ENCODE assay signal across 27 cellular contexts in genomic region chr1:178966312-178966711, GRCh38.
"Had no signal": no experiment of that assay in that cellular context is flagged by ENCODE, and none has a peak within 500 bp of the region (broad histone marks: within the 10 kb centered on the region; RNA-seq: fewer than 3 reads in every experiment).

No MANE protein-coding gene starts in this region.

- H3K4me1 Mint-ChIP-seq: activated CD4-positive, alpha-beta T cell treated with anti-CD3 and anti-CD28 coated beads for 36 hours; activated CD8-positive, alpha-beta memory T cell treated with anti-CD3 and anti-CD28 coated beads, Interleukin-2, amount 10 ng/mL, durations not matched to agents 7 days and 5 days; central memory CD8-positive, alpha-beta T cell; naive thymus-derived CD4-positive, alpha-beta T cell; stimulated activated memory B cell treated with anti-CD40 and anti-IgM and Interleukin-4, amounts not matched to agents 10 μg/mL and 1 μg/mL and 100 μg/mL, for 72 hours; stimulated activated naive CD8-positive, alpha-beta T cell treated with anti-CD3 and anti-CD28 coated beads, Interleukin-15, amount 100 ng/mL, for 72 hours had no signal

- DNase-seq: activated CD4-positive, alpha-beta T cell treated with anti-CD3 and anti-CD28 coated beads for 36 hours; activated CD4-positive, CD25-positive, alpha-beta regulatory T cell; activated CD8-positive, alpha-beta memory T cell treated with anti-CD3 and anti-CD28 coated beads, Interleukin-2, amount 10 ng/mL, durations not matched to agents 7 days and 5 days; activated CD8-positive, alpha-beta T cell treated with anti-CD3 and anti-CD28 coated beads, Interleukin-2, amount 10 ng/mL, durations not matched to agents 7 days and 5 days; activated effector memory CD4-positive, alpha-beta T cell treated with Interleukin-2 at 50 U/mL for 16 hours; activated naive CD4-positive, alpha-beta T cell treated with Interleukin-2 at 50 U/mL for 16 hours; anterior cingulate cortex; dermis blood vessel endothelial cell; effector CD4-positive, alpha-beta T cell; esophagus squamous epithelium; foreskin melanocyte; heart right ventricle; midbrain; naive thymus-derived CD4-positive, alpha-beta T cell; psoas muscle; stimulated activated CD4-positive, alpha-beta T cell treated with anti-CD3 and anti-CD28 coated beads, Interleukin-1b, Interleukin-23, amount 100 ng/mL, for 48 hours; stimulated activated CD4-positive, alpha-beta T cell treated with anti-CD3 and anti-CD28 coated beads, Interleukin-4, amount 100 ng/mL, for 4 hours; stimulated activated CD8-positive, alpha-beta memory T cell treated with anti-CD3 and anti-CD28 coated beads, Interleukin-4, amount 100 ng/mL, for 48 hours; stimulated activated naive CD8-positive, alpha-beta T cell treated with anti-CD3 and anti-CD28 coated beads, Interleukin-15, amount 100 ng/mL, for 72 hours; substantia nigra; T-helper 9 cell; uterus had no signal

- H3K27ac Mint-ChIP-seq: activated CD4-positive, alpha-beta T cell treated with anti-CD3 and anti-CD28 coated beads for 36 hours; activated CD8-positive, alpha-beta memory T cell treated with anti-CD3 and anti-CD28 coated beads, Interleukin-2, amount 10 ng/mL, durations not matched to agents 7 days and 5 days; activated CD8-positive, alpha-beta T cell treated with anti-CD3 and anti-CD28 coated beads, Interleukin-2, amount 10 ng/mL, durations not matched to agents 7 days and 5 days; activated naive CD8-positive, alpha-beta T cell; memory B cell; naive thymus-derived CD4-positive, alpha-beta T cell; stimulated activated memory B cell treated with anti-CD40 and anti-IgM and Interleukin-4, amounts not matched to agents 10 μg/mL and 1 μg/mL and 100 μg/mL, for 72 hours; stimulated activated naive CD8-positive, alpha-beta T cell treated with anti-CD3 and anti-CD28 coated beads, Interleukin-15, amount 100 ng/mL, for 72 hours; type B pancreatic cell had no signal

- H3K27me3 Mint-ChIP-seq: activated CD4-positive, alpha-beta T cell treated with anti-CD3 and anti-CD28 coated beads for 36 hours; activated naive CD8-positive, alpha-beta T cell; stimulated activated naive CD8-positive, alpha-beta T cell treated with anti-CD3 and anti-CD28 coated beads, Interleukin-15, amount 100 ng/mL, for 72 hours; type B pancreatic cell had no signal

- H3K36me3 Mint-ChIP-seq: activated CD8-positive, alpha-beta memory T cell treated with anti-CD3 and anti-CD28 coated beads, Interleukin-2, amount 10 ng/mL, durations not matched to agents 7 days and 5 days; activated naive CD8-positive, alpha-beta T cell; naive thymus-derived CD4-positive, alpha-beta T cell; stimulated activated memory B cell treated with anti-CD40 and anti-IgM and Interleukin-4, amounts not matched to agents 10 μg/mL and 1 μg/mL and 100 μg/mL, for 72 hours; type B pancreatic cell had no signal

- H3K4me3 Mint-ChIP-seq: activated CD4-positive, alpha-beta T cell treated with anti-CD3 and anti-CD28 coated beads for 36 hours; activated CD8-positive, alpha-beta memory T cell treated with anti-CD3 and anti-CD28 coated beads, Interleukin-2, amount 10 ng/mL, durations not matched to agents 7 days and 5 days; activated CD8-positive, alpha-beta T cell treated with anti-CD3 and anti-CD28 coated beads, Interleukin-2, amount 10 ng/mL, durations not matched to agents 7 days and 5 days; activated naive CD8-positive, alpha-beta T cell; central memory CD8-positive, alpha-beta T cell; memory B cell; naive thymus-derived CD4-positive, alpha-beta T cell; stimulated activated memory B cell treated with anti-CD40 and anti-IgM and Interleukin-4, amounts not matched to agents 10 μg/mL and 1 μg/mL and 100 μg/mL, for 72 hours; stimulated activated naive CD8-positive, alpha-beta T cell treated with anti-CD3 and anti-CD28 coated beads, Interleukin-15, amount 100 ng/mL, for 72 hours; type B pancreatic cell had no signal

- H3K9me3 Mint-ChIP-seq: central memory CD8-positive, alpha-beta T cell had no signal
